Comparison of ENCODE assay signal across 1 cellular context in genomic region chr2:160269365-160269764, GRCh38.
TF ChIP-seq lines count a peak whose summit lies in the region.

No MANE protein-coding gene starts in this region.

TF ChIP-seq in WTC11, 78 proteins besides CTCF, POLR2A, EP300 and RAD21 (continued from another document):
- no peak for TF ChIP-seq CREM (CRISPR knock-in tag; IDR thresholded peaks at IDR 0.05)
- no peak for TF ChIP-seq PRDM15 (CRISPR knock-in tag; IDR thresholded peaks at IDR 0.05)
- TF ChIP-seq SMAD4 (CRISPR knock-in tag; IDR thresholded peaks at IDR 0.05): no peak
